32 cellular contexts compared by ENCODE assay signal in the genomic region with DNA sequence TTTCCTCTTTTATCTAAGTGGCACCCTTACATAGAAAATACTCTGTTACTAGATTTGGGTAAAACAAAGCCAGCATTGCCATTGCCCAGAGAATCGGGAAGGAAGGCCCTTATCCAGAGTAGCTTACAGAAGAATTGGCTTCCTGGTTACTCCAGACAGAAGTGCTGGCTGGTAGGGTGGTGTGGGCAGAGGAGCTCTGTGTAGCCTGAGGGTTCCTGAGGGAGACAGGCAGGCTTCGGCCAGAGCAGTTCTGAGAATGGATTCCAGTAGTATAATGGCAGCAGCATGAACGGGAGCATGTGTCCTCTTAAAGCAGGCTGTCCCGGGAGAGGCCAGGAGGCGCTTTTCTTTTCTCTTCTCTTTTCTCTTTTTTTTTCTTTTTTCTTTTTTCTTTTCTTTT. TPM values are rescaled to one million over a fixed set of nuclear protein-coding genes. Genes with fewer than 3 reads are reported as not detected.
"Had no signal": no experiment of that assay in that cellular context is flagged by ENCODE, and none has a peak within 500 bp of the region (broad histone marks: within the 10 kb centered on the region; RNA-seq: fewer than 3 reads in every experiment).

No MANE protein-coding gene starts in this region.

- H3K4me2 ChIP-seq: KMS-11 had no signal

- H3K27ac Mint-ChIP-seq: activated CD8-positive, alpha-beta memory T cell treated with anti-CD3 and anti-CD28 coated beads, Interleukin-2, amount 10 ng/mL, durations not matched to agents 7 days and 5 days; activated naive CD8-positive, alpha-beta T cell; activated T-helper 2 cell treated with anti-CD3 and anti-CD28 coated beads, Interferon-gamma antibody, Interleukin-2, Interleukin-4, amounts not matched to agents 10 μg/mL and 5 μg/mL and 100 μg/mL, durations not matched to agents 14 hours and 24 hours and 36 hours; T-helper 1 cell treated with Interleukin-12 subunit alpha and Interleukin-12 subunit beta and Interleukin-4 antibody, amounts not matched to agents 30 μg/mL and 1 μg/mL, for 36 hours had no signal

- H3K9ac ChIP-seq: KMS-11 had no signal

- H3K27me3 ChIP-seq: adrenal gland, breast epithelium, SJCRH30 had no signal

- H3K4me1 ChIP-seq: adrenal gland, breast epithelium, SJCRH30 had no signal

- H3K27ac ChIP-seq: adrenal gland, breast epithelium, KMS-11, SJCRH30 had no signal

- DNase-seq: activated CD4-positive, alpha-beta T cell treated with anti-CD3 and anti-CD28 coated beads for 4 hours; activated CD4-positive, alpha-beta T cell treated with anti-CD3 and anti-CD28 coated beads, Interleukin-2, amount 50 U/mL, for 4 hours; activated CD8-positive, alpha-beta memory T cell treated with anti-CD3 and anti-CD28 coated beads, Interleukin-2, amount 10 ng/mL, durations not matched to agents 7 days and 5 days; activated naive CD4-positive, alpha-beta T cell; activated T-cell treated with anti-CD3 and anti-CD28 coated beads for 4 hours; activated T-cell treated with anti-CD3 and anti-CD28 coated beads, Interleukin-2, amount 50 U/mL, for 48 hours; anterior cingulate cortex; caudate nucleus; MV-4-11; NCI-H1092 treated with DMSO at 0.1 percent for 48 hours; NCI-H1417 treated with DMSO at 0.1 percent for 48 hours; NCI-H1694; NCI-H2029; NCI-H345; NCI-H510A; NCI-H526 treated with DMSO at 0.1 percent for 48 hours; NCI-H82; NK-92 treated with Interleukin-12 subunit alpha and Interleukin-12 subunit beta, amount 100 ng/mL, for 24 hours; OCI-M1; Right ventricle myocardium superior; RPMI8226; SJCRH30 had no signal

- H3K4me1 Mint-ChIP-seq: activated CD8-positive, alpha-beta memory T cell treated with anti-CD3 and anti-CD28 coated beads, Interleukin-2, amount 10 ng/mL, durations not matched to agents 7 days and 5 days had no signal

- H3K9me3 ChIP-seq: adrenal gland, breast epithelium, SJCRH30 had no signal

- H3K9me3 Mint-ChIP-seq: activated T-helper 2 cell treated with anti-CD3 and anti-CD28 coated beads, Interferon-gamma antibody, Interleukin-2, Interleukin-4, amounts not matched to agents 10 μg/mL and 5 μg/mL and 100 μg/mL, durations not matched to agents 14 hours and 24 hours and 36 hours; T-helper 1 cell treated with Interleukin-12 subunit alpha and Interleukin-12 subunit beta and Interleukin-4 antibody, amounts not matched to agents 30 μg/mL and 1 μg/mL, for 36 hours had no signal

- ATAC-seq: activated CD4-positive, CD25-positive, alpha-beta regulatory T cell treated with anti-CD3 and anti-CD28 coated beads, Interleukin-2, amount 50 U/mL, for 24 hours; activated CD8-positive, alpha-beta memory T cell treated with anti-CD3 and anti-CD28 coated beads, Interleukin-2, amount 10 ng/mL, durations not matched to agents 7 days and 5 days; HepG2; Panc1 had no signal

- H3K27me3 Mint-ChIP-seq: activated CD8-positive, alpha-beta memory T cell treated with anti-CD3 and anti-CD28 coated beads, Interleukin-2, amount 10 ng/mL, durations not matched to agents 7 days and 5 days; activated naive CD8-positive, alpha-beta T cell had no signal

- H3K4me3 Mint-ChIP-seq: activated CD8-positive, alpha-beta memory T cell treated with anti-CD3 and anti-CD28 coated beads, Interleukin-2, amount 10 ng/mL, durations not matched to agents 7 days and 5 days; activated naive CD8-positive, alpha-beta T cell; T-helper 1 cell treated with Interleukin-12 subunit alpha and Interleukin-12 subunit beta and Interleukin-4 antibody, amounts not matched to agents 30 μg/mL and 1 μg/mL, for 36 hours had no signal

- H3K4me3 ChIP-seq: adrenal gland, breast epithelium, SJCRH30 had no signal

- H3K36me3 ChIP-seq: breast epithelium had no signal

RNA-seq across cellular contexts. Expression of a gene that starts 49.4 kb away (rescaled TPM):
- total RNA-seq: MCF 10A, SJCRH30 had no signal
